ENCODE assay signal across 8 cellular contexts in the genomic region with DNA sequence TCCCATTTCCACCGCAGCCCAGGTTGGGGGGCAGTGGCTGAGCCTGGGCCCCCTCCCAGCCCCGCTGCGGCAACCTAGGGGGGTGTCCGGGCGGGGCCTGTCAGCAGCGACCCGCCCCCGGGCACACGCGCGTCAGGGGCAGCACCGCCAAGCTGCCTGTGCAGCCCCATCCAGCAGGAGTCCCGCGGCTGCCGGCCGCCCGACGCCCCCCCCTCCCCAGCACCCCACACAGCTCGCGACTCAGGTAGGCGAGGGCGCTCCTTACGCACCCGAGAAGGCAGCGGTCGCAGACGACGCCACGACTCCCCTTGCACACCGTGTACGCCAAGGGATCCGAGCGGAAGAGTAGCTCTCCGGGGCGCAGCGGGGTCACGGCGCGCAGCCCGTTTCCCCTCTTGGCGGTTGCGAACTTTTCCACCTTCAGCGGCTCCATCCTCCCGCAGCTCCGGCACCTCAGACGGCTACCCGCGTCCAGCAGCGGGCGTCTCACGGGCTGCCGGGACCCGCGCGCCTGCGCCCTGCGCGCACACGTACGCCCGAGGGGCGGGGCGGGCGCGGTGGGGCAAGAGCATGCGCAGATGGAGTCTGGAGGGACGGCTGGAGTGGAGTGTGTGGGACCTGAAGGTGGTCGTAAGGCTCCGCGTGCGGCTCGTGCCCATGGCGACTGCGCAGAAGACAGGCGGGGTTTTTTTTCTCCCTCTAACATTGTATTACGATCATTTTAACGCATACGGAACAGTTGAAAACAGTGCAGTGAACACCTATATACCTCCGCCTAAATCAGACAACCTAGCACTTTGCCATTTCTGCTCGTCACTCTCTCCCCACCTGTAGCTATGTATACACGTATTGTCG. TPM values are rescaled to one million over a fixed set of nuclear protein-coding genes. Genes with fewer than 3 reads are reported as not detected.
DNase-seq lines count a peak whose midpoint lies in the region; ATAC-seq and TF ChIP-seq lines count a peak whose summit lies in the region.

Gene SMYD3 (minus strand): TSS at position 495 of the 855 bp plus-strand sequence.

- peak; percentile 88 for DNase-seq in GM12865 (ENCODE audit: low read depth)
- DNase-seq in NB4 (ENCODE audit: low read depth): peak; percentile 85
- DNase-seq in activated naive CD8-positive, alpha-beta T cell treated with anti-CD3 and anti-CD28 coated beads, Interleukin-2, amount 10 ng/mL, durations not matched to agents 7 days and 5 days: peak; percentile 80
- peak; percentile 71 to 84 for DNase-seq in heart right ventricle
- peak; percentile 61 for DNase-seq in prostate gland (ENCODE audit: low spot score)
- peak; percentile 58 for DNase-seq in ureter (ENCODE audit: low spot score)

- H3K4me3 ChIP-seq in GM12865 (ENCODE audit: low read depth, low read length) (peak within 1 kb of the TSS; percentile 80), NB4 (ENCODE audit: low read depth, low read length) (peak within 1 kb of the TSS; percentile 76), SU-DHL-6 (ENCODE audit: insufficient read depth, low read length, poor library complexity, severe bottlenecking) (peak within 1 kb of the TSS; percentile 84), heart right ventricle (peak within 1 kb of the TSS; percentile 71 to 96 (median 86)), prostate gland (peak within 1 kb of the TSS; percentile 75 to 81)

- H3K4me2 ChIP-seq in SU-DHL-6 (ENCODE audit: low read depth, low read length, poor library complexity, severe bottlenecking): peak within 1 kb of the TSS; percentile 59

- H2AFZ ChIP-seq in SU-DHL-6 (ENCODE audit: low read depth, low read length, severe bottlenecking): peak within 1 kb of the TSS; percentile 84

- H3K36me3 ChIP-seq in SU-DHL-6 (ENCODE audit: low read length) (no peaks in the 10 kb centered on the region), heart right ventricle (no peaks in the 10 kb centered on the region), prostate gland (no peaks in the 10 kb centered on the region)

- H3K79me2 ChIP-seq in SU-DHL-6 (ENCODE audit: insufficient read depth, low read length): peaks cover 18% of the 10 kb centered on the region; the same call in 1 of the 2 replicates

- H3K27me3 ChIP-seq in SU-DHL-6 (ENCODE audit: low read length) (no peaks in the 10 kb centered on the region), heart right ventricle (no peaks in the 10 kb centered on the region), prostate gland (replicated peaks; ENCODE audit: insufficient read depth) (no peaks in the 10 kb centered on the region)

- peaks cover 23% of the 10 kb centered on the region for H3K4me1 Mint-ChIP-seq in activated naive CD8-positive, alpha-beta T cell treated with anti-CD3 and anti-CD28 coated beads, Interleukin-2, amount 10 ng/mL, durations not matched to agents 7 days and 5 days

- H3K36me3 Mint-ChIP-seq in activated naive CD8-positive, alpha-beta T cell treated with anti-CD3 and anti-CD28 coated beads, Interleukin-2, amount 10 ng/mL, durations not matched to agents 7 days and 5 days: peaks cover 8% of the 10 kb centered on the region

- TF ChIP-seq CTCF in GM12865 (IDR thresholded peaks at IDR 0.05; ENCODE audit: insufficient read depth, low read depth, low read length, missing control alignments) (no peak), NB4 (IDR thresholded peaks at IDR 0.05; ENCODE audit: low read depth, low read length) (no peak), SU-DHL-6 (IDR thresholded peaks at IDR 0.05; ENCODE audit: insufficient read depth, low read length, poor library complexity, severe bottlenecking) (no peak), heart right ventricle (IDR thresholded peaks at IDR 0.05) (peak in 4 of 9 donors; percentile 17 to 41 (median 36)), prostate gland (IDR thresholded peaks at IDR 0.05) (peak in 3 of 4 experiments; percentile 21 to 27 (median 23))

- H3K27ac Mint-ChIP-seq in activated naive CD8-positive, alpha-beta T cell treated with anti-CD3 and anti-CD28 coated beads, Interleukin-2, amount 10 ng/mL, durations not matched to agents 7 days and 5 days: peak within 1 kb of the TSS; percentile 85

- H3K9me3 ChIP-seq in SU-DHL-6 (ENCODE audit: insufficient read depth, low read length): no peaks in the 10 kb centered on the region
- no peaks in the 10 kb centered on the region for H3K9me3 ChIP-seq in heart right ventricle
- no peaks in the 10 kb centered on the region for H3K9me3 ChIP-seq in prostate gland

- H3K4me1 ChIP-seq in heart right ventricle: peaks cover 0 to 17% (median 8%) of the 10 kb centered on the region in 9 donors
- H3K4me1 ChIP-seq in prostate gland (replicated peaks): no peaks in the 10 kb centered on the region

- POLR2A ChIA-PET in activated naive CD8-positive, alpha-beta T cell treated with anti-CD3 and anti-CD28 coated beads, Interleukin-2, amount 10 ng/mL, durations not matched to agents 7 days and 5 days (lab: Charles Lee): interaction anchor here (0.9 to 3.4 kb wide), 5 partner anchors 10 to 216 kb away, joined by 3 to 20 read pairs (median 4); partner anchors contain the start of genes CNST and TFB2M

- intact Hi-C loops in heart right ventricle (cut with DNase I) (loop anchor here in 3 of 10 donors (5.0 to 10.0 kb wide), 2 partner anchors 50 to 248 kb away; no protein-coding TSS in a partner anchor), prostate gland (cut with DNase I) (loop anchor here (5.0 kb wide), 2 partner anchors 190 to 245 kb away; no protein-coding TSS in a partner anchor)

- peak within 1 kb of the TSS; percentile 92 for H3K4me3 Mint-ChIP-seq in activated naive CD8-positive, alpha-beta T cell treated with anti-CD3 and anti-CD28 coated beads, Interleukin-2, amount 10 ng/mL, durations not matched to agents 7 days and 5 days

- H4K20me1 ChIP-seq in SU-DHL-6 (ENCODE audit: low read depth, low read length): no peaks in the 10 kb centered on the region

- no peaks in the 10 kb centered on the region for H3K9me2 ChIP-seq in SU-DHL-6 (replicated peaks; ENCODE audit: insufficient read depth, low read length)

- H3K27ac ChIP-seq in SU-DHL-6 (ENCODE audit: low read depth, low read length) (no peak within 1 kb of the TSS), heart right ventricle (peak within 1 kb of the TSS in 9 of 10 donors; percentile 11 to 77 (median 49)), prostate gland (peak within 1 kb of the TSS; percentile 23 to 24)

- no peaks in the 10 kb centered on the region for H3K27me3 Mint-ChIP-seq in activated naive CD8-positive, alpha-beta T cell treated with anti-CD3 and anti-CD28 coated beads, Interleukin-2, amount 10 ng/mL, durations not matched to agents 7 days and 5 days

- TF ChIP-seq POLR2A in NB4 (IDR thresholded peaks at IDR 0.05; ENCODE audit: extremely low read depth, insufficient read length) (peak; percentile 44), prostate gland (IDR thresholded peaks at IDR 0.05) (peak; percentile 77)

- H3K9me3 Mint-ChIP-seq in activated naive CD8-positive, alpha-beta T cell treated with anti-CD3 and anti-CD28 coated beads, Interleukin-2, amount 10 ng/mL, durations not matched to agents 7 days and 5 days: no peaks in the 10 kb centered on the region

- H3K9ac ChIP-seq in SU-DHL-6 (ENCODE audit: low read length): peak within 1 kb of the TSS; percentile 77

- WGBS in heart right ventricle, 2 donors: 1% methylated on average over 74 to 82 of the region's 82 CpGs
- 1% methylated on average over 61 of the region's 82 CpGs for WGBS in prostate gland

- 0 out of 2 replicates have a peak, but pooled peaks cover 4% of the 10 kb centered on the region for H3F3A ChIP-seq in SU-DHL-6 (ENCODE audit: insufficient read depth)

- ATAC-seq in HG02588 (IDR thresholded peaks at IDR 0.05; ENCODE audit: unreplicated experiment): peak; percentile 92
- peak; percentile 95 for ATAC-seq in activated naive CD8-positive, alpha-beta T cell treated with anti-CD3 and anti-CD28 coated beads, Interleukin-2, amount 10 ng/mL, durations not matched to agents 7 days and 5 days (ENCODE audit: low read depth)
- peak; percentile 96 to 99 (median 98) for ATAC-seq in heart right ventricle

RNA-seq across cellular contexts. Expression of gene SMYD3, which starts in this region (rescaled TPM):
- total RNA-seq in activated naive CD8-positive, alpha-beta T cell treated with anti-CD3 and anti-CD28 coated beads, Interleukin-2, amount 10 ng/mL, durations not matched to agents 7 days and 5 days: 10 to 100 TPM; 22.6 to 27.0 TPM
- total RNA-seq in heart right ventricle (10 to 100 TPM in 3 of 10 donors, 1 to 10 TPM in 7; 6.1 to 13.9 (median 8.1) TPM), prostate gland (10 to 100 TPM; 19.8 to 23.9 TPM), ureter (29.3 TPM)
- polyA plus RNA-seq in heart right ventricle: 10 to 100 TPM in 1 of 2 donors, 1 to 10 TPM in 1; 5.9 to 10.0 TPM

Comparison
In these comparisons a context has a peak if more than half of its experiments do, and no peak if none do; other contexts are left out.
1. CTCF ChIP-seq: peak in prostate gland (3 of 4); none in GM12865 (single experiment), NB4 (single experiment) and SU-DHL-6 (single experiment).
2. Peak in every context shown above with its lines, with median percentiles within 50 percentile points of each other: DNase-seq, H3K4me3 ChIP-seq and ATAC-seq.